In genomic region chr15:63832620-63833245, GRCh38 we compare ENCODE assay signal across 8 cellular contexts. TPM values are rescaled to one million over a fixed set of nuclear protein-coding genes. Genes with fewer than 3 reads are reported as not detected.
A peak's percentile ranks its signal among the peaks of the same experiment; 100 is the strongest.
DNase-seq lines count a peak whose midpoint lies in the region; ATAC-seq, FAIRE-seq and TF ChIP-seq lines count a peak whose summit lies in the region.

No MANE protein-coding gene starts in this region.

- in situ Hi-C loops in ACHN (cut with HindIII; ENCODE audit: low pct_ligation_motif_present, low pct_unique_long_range_greater_than_20kb, low sequenced_read_pairs) = no loop called here

- H3K27me3 ChIP-seq in muscle layer of duodenum (ENCODE audit: low read depth, low read length) = no peaks in the 10 kb centered on the region

- H3K27ac ChIP-seq in OCI-LY7 (ENCODE audit: low read depth, low read length, poor library complexity, severe bottlenecking) = peak overlapping the region; percentile 64
- H3K27ac ChIP-seq in muscle layer of duodenum (ENCODE audit: low read length) = peak overlapping the region; percentile 82

- peak; percentile 13 for ATAC-seq in GM19455 (IDR thresholded peaks at IDR 0.05; ENCODE audit: unreplicated experiment)

- peaks cover 21% of the 10 kb centered on the region for H3K4me1 ChIP-seq in OCI-LY7 (ENCODE audit: insufficient read depth, low read length, poor library complexity, severe bottlenecking)
- peaks cover 0 to 27% of the 10 kb centered on the region in 2 donors for H3K4me1 ChIP-seq in muscle layer of duodenum (ENCODE audit: control insufficient read depth in 1 of 2, insufficient read depth in 2 of 2, low read length in 2 of 2)

- no peak for TF ChIP-seq CTCF in OCI-LY7 (conservative IDR thresholded peaks at IDR 0.05; ENCODE audit: low read length)

- TF ChIP-seq POLR2A in H54 (IDR thresholded peaks at IDR 0.05; ENCODE audit: low read depth, low read length) = no peak

- intact Hi-C loops in OCI-LY7 (cut with micrococcal nuclease; ENCODE audit: unreplicated experiment) = loop anchor here (2.0 to 5.0 kb wide), 4 partner anchors 58 to 320 kb away; partner anchors contain the start of gene SNX22
- intact Hi-C loops in posterior vena cava (cut with DNase I) = no loop called here

- no peaks in the 10 kb centered on the region for H3K9me3 ChIP-seq in OCI-LY7 (ENCODE audit: low read length)
- H3K9me3 ChIP-seq in muscle layer of duodenum (ENCODE audit: control insufficient read depth in 1 of 2, low read length in 2 of 2) = no peaks in the 10 kb centered on the region

- no peaks in the 10 kb centered on the region for H3K9me2 ChIP-seq in OCI-LY7 (ENCODE audit: insufficient read depth, low read length)

- CTCF ChIA-PET in OCI-LY7 (lab: Charles Lee; ENCODE audit: unreplicated experiment) = no interaction called here

- 0 out of 2 replicates have a peak, but pooled peaks cover 6% of the 10 kb centered on the region for H4K20me1 ChIP-seq in OCI-LY7 (ENCODE audit: insufficient read depth, low read length)

- peak overlapping the region; percentile 96 for H3K4me2 ChIP-seq in OCI-LY7 (ENCODE audit: low read length)

- H3K4me3 ChIP-seq in OCI-LY7 (ENCODE audit: low read depth, low read length, poor library complexity, severe bottlenecking) (peak overlapping the region; percentile 99), muscle layer of duodenum (ENCODE audit: low read depth in 1 of 2, low read length in 2 of 2) (peak overlapping the region; percentile 89 to 93)

- POLR2A ChIA-PET in OCI-LY7 (lab: Charles Lee) = interaction anchor here (0.9 to 1.0 kb wide), 2 partner anchors 57 to 171 kb away, joined by 3 read pairs; no protein-coding TSS in a partner anchor

- H2AFZ ChIP-seq in OCI-LY7 (ENCODE audit: low read length) = peak overlapping the region; percentile 63; the same call in 1 of the 2 replicates

- DNase-seq in ACHN = peak; percentile 2
- DNase-seq in OCI-LY7 (ENCODE audit: low spot score) = peak; percentile 39
- DNase-seq in dermis blood vessel endothelial cell = peak; percentile 47
- DNase-seq in H54 (ENCODE audit: insufficient read length, low spot score) = no peak
- DNase-seq in stimulated activated CD8-positive, alpha-beta memory T cell treated with anti-CD3 and anti-CD28 coated beads, Interleukin-4, amount 100 ng/mL, for 48 hours = no peak
- no peak for DNase-seq in posterior vena cava (ENCODE audit: low spot score)

- FAIRE-seq in H54 (lab: Jason Lieb, UNC) = no peak

- peaks cover 48% of the 10 kb centered on the region for H3K79me2 ChIP-seq in OCI-LY7 (ENCODE audit: insufficient read depth, low read depth, low read length)

- H3K36me3 ChIP-seq in OCI-LY7 (ENCODE audit: insufficient read depth, low read length) (no peaks in the 10 kb centered on the region; the same call in 1 of the 2 replicates), muscle layer of duodenum (ENCODE audit: control insufficient read depth in 1 of 2, insufficient read depth in 2 of 2, low read length in 2 of 2) (no peaks in the 10 kb centered on the region)

- TSS peak; percentile 67 for BruUV-seq in OCI-LY7 (replicated peaks; lab: Mats Ljungman, UMichigan)

RNA-seq across cellular contexts. Expression of gene HERC1, which starts 1.0 kb away (rescaled TPM):
- 53.2 and 55.9 TPM in 2 replicates for total RNA-seq in OCI-LY7 (2014; rRNA removed; shearing (Covaris generic))
- total RNA-seq in OCI-LY7 (2022) = 70.0 and 71.5 TPM in 2 replicates
- total RNA-seq in dermis blood vessel endothelial cell = 327 and 331 TPM in 2 replicates
- 10 to 100 TPM; 81.3 to 82.3 TPM for total RNA-seq in posterior vena cava

Comparison
In these comparisons a context has a peak if more than half of its experiments do, and no peak if none do; other contexts are left out.
1. DNase-seq: peak in ACHN (single experiment), OCI-LY7 (single experiment) and dermis blood vessel endothelial cell (single experiment); none in H54 (single experiment), stimulated activated CD8-positive, alpha-beta memory T cell treated with anti-CD3 and anti-CD28 coated beads, Interleukin-4, amount 100 ng/mL, for 48 hours (single experiment) and posterior vena cava (single experiment).